8 cellular contexts compared by ENCODE assay signal in the genomic region with DNA sequence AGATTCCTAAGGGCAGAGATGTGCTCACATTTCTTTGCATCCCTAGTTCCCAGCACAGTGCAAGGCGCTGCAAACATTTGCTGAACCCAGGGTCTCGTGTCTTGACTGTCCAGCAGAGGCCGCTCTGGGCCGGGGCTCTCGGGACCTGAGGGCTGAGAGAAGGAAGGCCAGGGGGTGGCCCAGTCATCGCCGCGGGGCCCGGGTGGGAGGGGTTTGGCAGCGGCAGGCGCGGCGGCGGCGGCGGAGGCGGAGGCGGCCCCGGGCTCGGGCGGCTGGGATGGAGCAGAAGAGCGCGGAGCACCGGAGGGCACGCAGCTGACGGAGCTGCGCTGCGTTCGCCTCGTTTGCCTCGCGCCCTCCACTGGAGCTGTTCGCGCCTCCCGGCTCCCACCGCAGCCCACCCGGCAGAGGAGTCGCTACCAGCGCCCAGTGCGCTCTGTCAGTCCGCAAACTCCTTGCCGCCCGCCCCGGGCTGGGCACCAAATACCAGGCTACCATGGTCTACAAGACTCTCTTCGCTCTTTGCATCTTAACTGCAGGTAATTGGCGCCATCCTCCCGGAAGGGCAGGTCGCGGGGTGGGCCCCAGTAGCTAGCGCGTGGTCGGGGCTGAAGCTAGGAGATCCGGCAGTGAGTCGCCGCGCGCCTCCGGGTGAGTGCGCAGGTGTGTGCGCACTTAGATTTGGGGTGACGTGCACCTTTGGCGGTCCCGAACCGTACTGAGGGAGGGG. TPM values are rescaled to one million over a fixed set of nuclear protein-coding genes. Genes with fewer than 3 reads are reported as not detected.
DNase-seq lines count a peak whose midpoint lies in the region; ATAC-seq, FAIRE-seq and TF ChIP-seq lines count a peak whose summit lies in the region.

A gene with protein sequence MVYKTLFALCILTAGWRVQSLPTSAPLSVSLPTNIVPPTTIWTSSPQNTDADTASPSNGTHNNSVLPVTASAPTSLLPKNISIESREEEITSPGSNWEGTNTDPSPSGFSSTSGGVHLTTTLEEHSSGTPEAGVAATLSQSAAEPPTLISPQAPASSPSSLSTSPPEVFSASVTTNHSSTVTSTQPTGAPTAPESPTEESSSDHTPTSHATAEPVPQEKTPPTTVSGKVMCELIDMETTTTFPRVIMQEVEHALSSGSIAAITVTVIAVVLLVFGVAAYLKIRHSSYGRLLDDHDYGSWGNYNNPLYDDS (plus strand): TSS at position 285 of the 730 bp plus-strand sequence. CDS start 212 bp downstream, at position 497.

- H3K79me2 ChIP-seq in neural cell (replicated peaks; ENCODE audit: insufficient read depth, low read length): no peaks in the 10 kb centered on the region

- H3K4me3 ChIP-seq in neural cell (ENCODE audit: low read length) (peak within 1 kb of the TSS; percentile 93), upper lobe of left lung (peak within 1 kb of the TSS; percentile 54 to 72 (median 55))

- H2AFZ ChIP-seq in neural cell (ENCODE audit: low read depth, low read length): peak within 1 kb of the TSS; percentile 42

- H3K4me3 Mint-ChIP-seq in activated T-cell treated with anti-CD3 and anti-CD28 coated beads, Interleukin-2, amount 50 U/mL, for 72 hours: peak within 1 kb of the TSS; percentile 79 to 82

- TF ChIP-seq CTCF in neural cell (IDR thresholded peaks at IDR 0.05; ENCODE audit: poor library complexity, severe bottlenecking): peak; percentile 75
- peak; percentile 50 to 82 (median 68) for TF ChIP-seq CTCF in upper lobe of left lung (IDR thresholded peaks at IDR 0.05)

- H3K27ac Mint-ChIP-seq in activated T-cell treated with anti-CD3 and anti-CD28 coated beads, Interleukin-2, amount 50 U/mL, for 72 hours: no peak within 1 kb of the TSS

- H3K9ac ChIP-seq in neural cell (ENCODE audit: low read length): peak within 1 kb of the TSS; percentile 58

- H3K36me3 ChIP-seq in neural cell (ENCODE audit: insufficient read depth, low read length) (no peaks in the 10 kb centered on the region), upper lobe of left lung (no peaks in the 10 kb centered on the region)

- peak; percentile 83 for ATAC-seq in GM18909 (IDR thresholded peaks at IDR 0.05; ENCODE audit: poor library complexity, unreplicated experiment)
- peak; percentile 56 for ATAC-seq in HG03103 (IDR thresholded peaks at IDR 0.05; ENCODE audit: low read depth, unreplicated experiment)
- ATAC-seq in activated T-cell treated with anti-CD3 and anti-CD28 coated beads, Interleukin-2, amount 50 U/mL, for 72 hours (replicated peaks in 1 of 2): peak; percentile 92 to 95
- ATAC-seq in upper lobe of left lung (ENCODE audit: low FRiP score in 2 of 2): peak; percentile 91 to 96

- TF ChIP-seq POLR2A in upper lobe of left lung (IDR thresholded peaks at IDR 0.05): peak in 3 of 4 donors; percentile 51 to 94 (median 52)

- H3K27ac ChIP-seq in neural cell (ENCODE audit: low read length) (no peak within 1 kb of the TSS), upper lobe of left lung (peak within 1 kb of the TSS; percentile 76 to 88 (median 78))

- H3F3A ChIP-seq in neural cell (ENCODE audit: insufficient read depth, low read length, poor library complexity, severe bottlenecking): no peaks in the 10 kb centered on the region

- peaks cover 21% of the 10 kb centered on the region for H3K4me1 Mint-ChIP-seq in activated T-cell treated with anti-CD3 and anti-CD28 coated beads, Interleukin-2, amount 50 U/mL, for 72 hours (ENCODE audit: low read depth)

- TF ChIP-seq RAD21 in neural cell (conservative IDR thresholded peaks at IDR 0.05): peak; percentile 80

- no peaks in the 10 kb centered on the region for H3K9me3 ChIP-seq in neural cell (ENCODE audit: low read length)
- H3K9me3 ChIP-seq in upper lobe of left lung: no peaks in the 10 kb centered on the region

- no peak for TF ChIP-seq EP300 in neural cell (conservative IDR thresholded peaks at IDR 0.05; ENCODE audit: poor library complexity, severe bottlenecking)
- TF ChIP-seq EP300 in upper lobe of left lung (IDR thresholded peaks at IDR 0.05): no peak

- WGBS in upper lobe of left lung, 2 donors: 0% methylated on average over 15 of the region's 64 CpGs; no CpG with 5 or more reads in 1 of the 2 donors

- H3K4me1 ChIP-seq in upper lobe of left lung: peaks cover 6 to 30% (median 16%) of the 10 kb centered on the region in 4 donors

- H3K4me2 ChIP-seq in neural cell (ENCODE audit: low read length): peak within 1 kb of the TSS; percentile 71

- no peaks in the 10 kb centered on the region for H3K9me2 ChIP-seq in neural cell (ENCODE audit: insufficient read depth, low read length)

- H4K20me1 ChIP-seq in neural cell (ENCODE audit: insufficient read depth): no peaks in the 10 kb centered on the region

- H3K27me3 ChIP-seq in neural cell (ENCODE audit: insufficient read depth, low read depth, low read length) (peaks cover 28% of the 10 kb centered on the region), upper lobe of left lung (peaks cover 0 to 4% (median 0%) of the 10 kb centered on the region in 4 donors)

- peak; percentile 91 for DNase-seq in CD1c-positive myeloid dendritic cell (ENCODE audit: extremely low spot score)
- peak; percentile 37 for DNase-seq in NCI-H226
- DNase-seq in activated T-cell treated with anti-CD3 and anti-CD28 coated beads, Interleukin-2, amount 50 U/mL, for 72 hours: peak; percentile 77 to 78
- peak; percentile 73 to 74 for DNase-seq in frontal cortex (ENCODE audit: low spot score in 2 of 2)
- DNase-seq in upper lobe of left lung: peak; percentile 90 to 97

- no peaks in the 10 kb centered on the region for H3K9me3 Mint-ChIP-seq in activated T-cell treated with anti-CD3 and anti-CD28 coated beads, Interleukin-2, amount 50 U/mL, for 72 hours

- no peaks in the 10 kb centered on the region for H3K36me3 Mint-ChIP-seq in activated T-cell treated with anti-CD3 and anti-CD28 coated beads, Interleukin-2, amount 50 U/mL, for 72 hours (ENCODE audit: insufficient read depth in 2 of 2)

- peaks cover 58% of the 10 kb centered on the region for H3K27me3 Mint-ChIP-seq in activated T-cell treated with anti-CD3 and anti-CD28 coated beads, Interleukin-2, amount 50 U/mL, for 72 hours (ENCODE audit: low read depth)

- no peak for FAIRE-seq in frontal cortex (lab: Jason Lieb, UNC)

TF ChIP-seq in neural cell, 6 proteins besides CTCF, POLR2A, EP300 and RAD21:
- TF ChIP-seq REST (IDR thresholded peaks at IDR 0.05; ENCODE audit: borderline replicate concordance) (no peak), TAF1 (IDR thresholded peaks at IDR 0.05; ENCODE audit: low read depth) (no peak), POLR2AphosphoS5 (IDR thresholded peaks at IDR 0.05) (no peak), EZH2 (IDR thresholded peaks at IDR 0.05; ENCODE audit: borderline replicate concordance, insufficient read depth, low read length, poor library complexity, severe bottlenecking) (no peak), MXI1 (conservative IDR thresholded peaks at IDR 0.05; ENCODE audit: poor library complexity, severe bottlenecking) (no peak), SMC3 (conservative IDR thresholded peaks at IDR 0.05; ENCODE audit: poor library complexity) (peak; percentile 78)
TF ChIP-seq in neural cell: peak in this region for 1.

RNA-seq across cellular contexts. Expression of the gene that starts here (rescaled TPM):
- total RNA-seq in activated T-cell treated with anti-CD3 and anti-CD28 coated beads, Interleukin-2, amount 50 U/mL, for 72 hours: under 1 TPM; 0.07 to 0.19 TPM
- total RNA-seq in frontal cortex (7.3 TPM), upper lobe of left lung (100 to 1,000 TPM in 1 of 6 donors, 10 to 100 TPM in 5; 36.7 to 137 (median 74.5) TPM)
- 1.3 TPM in 2 replicates for polyA plus RNA-seq in neural cell
- polyA minus RNA-seq in neural cell: 2.4 and 4.1 TPM in 2 replicates

Comparison
In these comparisons a context has a peak if more than half of its experiments do, and no peak if none do; other contexts are left out.
1. Peak in DNase-seq and ATAC-seq in activated T-cell treated with anti-CD3 and anti-CD28 coated beads, Interleukin-2, amount 50 U/mL, for 72 hours; RNA of the gene not detected or under 1 TPM.
2. DNase-seq: peak in every context shown above with its lines; median percentile 94 in upper lobe of left lung; 91 in CD1c-positive myeloid dendritic cell; 78 in activated T-cell treated with anti-CD3 and anti-CD28 coated beads, Interleukin-2, amount 50 U/mL, for 72 hours; 74 in frontal cortex; 37 in NCI-H226.